Comparison of ENCODE assay signal across 1 cellular context in genomic region chr4:73257242-73257994, GRCh38.
TF ChIP-seq lines count a peak whose summit lies in the region.

No MANE protein-coding gene starts in this region.

TF ChIP-seq in GM23338, 12 proteins besides CTCF, POLR2A, EP300 and RAD21 (continued from another document):
- no peak for TF ChIP-seq ZNF462 (CRISPR knock-in tag; IDR thresholded peaks at IDR 0.05)
